14 cellular contexts compared by ENCODE assay signal in the genomic region with DNA sequence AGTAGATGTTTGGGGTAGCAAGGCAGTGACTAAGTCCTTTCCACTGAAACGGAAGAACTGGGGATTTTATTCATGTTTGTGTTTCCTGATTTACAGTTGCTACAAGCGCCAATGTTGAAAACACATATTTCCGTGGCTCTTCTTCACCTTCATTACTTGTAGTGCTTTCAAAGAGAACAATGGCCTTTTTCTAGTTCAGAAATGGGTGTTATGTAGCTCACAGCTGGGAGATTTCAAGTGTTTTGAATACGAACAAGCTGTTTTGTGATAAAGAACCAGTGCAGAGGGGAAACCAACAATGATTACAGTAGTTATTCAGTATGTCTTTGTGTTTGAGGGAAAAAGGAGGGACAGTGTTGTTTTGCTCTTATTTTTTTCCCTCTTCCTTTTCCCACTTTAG.
"Had no signal": no experiment of that assay in that cellular context is flagged by ENCODE, and none has a peak within 500 bp of the region (broad histone marks: within the 10 kb centered on the region; RNA-seq: fewer than 3 reads in every experiment).

No MANE protein-coding gene starts in this region.

- H3K36me3 ChIP-seq: ascending aorta, suprapubic skin had no signal

- H3K27ac ChIP-seq: ascending aorta, psoas muscle, suprapubic skin had no signal

- DNase-seq: activated CD4-positive, alpha-beta T cell treated with anti-CD3 and anti-CD28 coated beads for 1 hour; activated CD4-positive, alpha-beta T cell treated with anti-CD3 and anti-CD28 coated beads, Interleukin-2, amount 50 U/mL, for 4 hours; activated naive CD4-positive, alpha-beta T cell treated with Interleukin-2 at 50 U/mL for 16 hours; activated naive CD8-positive, alpha-beta T cell treated with anti-CD3 and anti-CD28 coated beads, Interleukin-2, amount 50 U/mL, for 24 hours; hippocampal formation; nephron progenitor cell; psoas muscle; T-helper 9 cell; trophoblast cell had no signal

- ATAC-seq: activated naive CD8-positive, alpha-beta T cell treated with anti-CD3 and anti-CD28 coated beads, Interleukin-2, amount 50 U/mL, for 24 hours; activated T-helper 17 cell treated with anti-CD3 and anti-CD28 coated beads, Interleukin-2, amount 50 U/mL, for 72 hours; psoas muscle; sciatic nerve had no signal

- H3K9me3 ChIP-seq: ascending aorta, psoas muscle had no signal

- H3K27me3 ChIP-seq: ascending aorta, suprapubic skin had no signal

- H3K4me3 ChIP-seq: ascending aorta, psoas muscle, suprapubic skin had no signal

- FAIRE-seq: bronchial epithelial cell had no signal

- H3K4me1 ChIP-seq: ascending aorta, psoas muscle, suprapubic skin had no signal
